ENCODE assay signal across 19 cellular contexts in the genomic region with DNA sequence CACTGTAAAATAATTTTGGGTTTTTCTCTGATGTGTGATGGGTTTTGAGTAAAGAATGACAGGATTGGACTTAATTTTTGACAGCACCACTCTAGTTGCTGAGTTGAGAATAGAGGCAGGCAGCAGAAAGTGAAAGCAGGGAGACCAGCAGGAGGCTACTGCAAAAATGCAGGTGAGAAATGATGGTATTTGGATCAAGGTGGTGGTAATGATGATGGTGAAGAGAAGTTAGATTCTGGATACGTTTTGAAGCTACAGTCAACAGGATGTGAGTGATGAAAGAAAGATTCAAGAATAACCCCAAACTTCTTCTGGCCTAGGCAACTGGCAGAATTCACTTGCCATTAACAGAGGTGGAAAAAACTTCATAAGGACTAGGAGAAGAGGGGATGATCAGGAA. TPM values are rescaled to one million over a fixed set of nuclear protein-coding genes. Genes with fewer than 3 reads are reported as not detected.
A peak's percentile ranks its signal among the peaks of the same experiment; 100 is the strongest.
DNase-seq lines count a peak whose midpoint lies in the region; ATAC-seq lines count a peak whose summit lies in the region.
"Had no signal": no experiment of that assay in that cellular context is flagged by ENCODE, and none has a peak within 500 bp of the region (broad histone marks: within the 10 kb centered on the region; RNA-seq: fewer than 3 reads in every experiment).

No MANE protein-coding gene starts in this region.

- no peak overlapping the region for H3K4me3 Mint-ChIP-seq in activated CD4-positive, alpha-beta T cell treated with anti-CD3 and anti-CD28 coated beads for 36 hours
- no peak overlapping the region for H3K4me3 Mint-ChIP-seq in activated naive CD4-positive, alpha-beta T cell treated with anti-CD3 and anti-CD28 coated beads for 36 hours
- H3K4me3 Mint-ChIP-seq in CD4-positive, CD25-positive, alpha-beta regulatory T cell = no peak overlapping the region
- H3K4me3 Mint-ChIP-seq in T-cell = no peak overlapping the region
- H3K4me3 Mint-ChIP-seq: B cell; CD4-positive, alpha-beta memory T cell; HFFc6 had no signal

- H3K36me3 Mint-ChIP-seq in activated CD4-positive, alpha-beta T cell treated with anti-CD3 and anti-CD28 coated beads for 36 hours (ENCODE audit: low read depth) = no peaks in the 10 kb centered on the region
- H3K36me3 Mint-ChIP-seq in activated naive CD4-positive, alpha-beta T cell treated with anti-CD3 and anti-CD28 coated beads for 36 hours (ENCODE audit: low read depth) = no peaks in the 10 kb centered on the region
- no peaks in the 10 kb centered on the region for H3K36me3 Mint-ChIP-seq in CD4-positive, CD25-positive, alpha-beta regulatory T cell
- H3K36me3 Mint-ChIP-seq in T-cell = no peaks in the 10 kb centered on the region
- H3K36me3 Mint-ChIP-seq: CD4-positive, alpha-beta memory T cell had no signal

- no peaks in the 10 kb centered on the region for H3K9me3 Mint-ChIP-seq in activated CD4-positive, alpha-beta T cell treated with anti-CD3 and anti-CD28 coated beads for 36 hours (ENCODE audit: low read depth)
- H3K9me3 Mint-ChIP-seq in activated naive CD4-positive, alpha-beta T cell treated with anti-CD3 and anti-CD28 coated beads for 36 hours = no peaks in the 10 kb centered on the region
- H3K9me3 Mint-ChIP-seq in CD4-positive, CD25-positive, alpha-beta regulatory T cell = peaks cover 0 to 3% (median 0%) of the 10 kb centered on the region in 7 donors
- peaks cover 0 to 4% (median 3%) of the 10 kb centered on the region in 3 donors for H3K9me3 Mint-ChIP-seq in T-cell
- H3K9me3 Mint-ChIP-seq: HFFc6 had no signal

- H3K27me3 ChIP-seq in CD4-positive, CD25-positive, alpha-beta regulatory T cell (ENCODE audit: control insufficient read depth, insufficient read depth, low read length) = peaks cover 4% of the 10 kb centered on the region
- H3K27me3 ChIP-seq: BLaER1 had no signal

- DNase-seq in activated CD4-positive, alpha-beta T cell treated with anti-CD3 and anti-CD28 coated beads for 36 hours = no peak
- no peak for DNase-seq in activated CD4-positive, alpha-beta T cell treated with anti-CD3 and anti-CD28 coated beads, Interleukin-2, amount 50 U/mL, for 48 hours
- peak; percentile 29 for DNase-seq in activated naive CD4-positive, alpha-beta T cell treated with anti-CD3 and anti-CD28 coated beads for 36 hours
- DNase-seq in activated naive CD4-positive, alpha-beta T cell treated with anti-CD3 and anti-CD28 coated beads, Interleukin-2, amount 50 U/mL, for 16 hours = no peak
- DNase-seq in CD4-positive, CD25-positive, alpha-beta regulatory T cell = peak in 1 of 3 donors; percentile 25
- peak in 8 of 34 experiments; percentile 3 to 47 (median 8) for DNase-seq in T-cell
- DNase-seq in superior temporal gyrus (ENCODE audit: extremely low spot score) = no peak
- DNase-seq: Caco-2; CD4-positive, alpha-beta memory T cell; DMS153; DND-41; GOT3; HFFc6 had no signal

- CTCF ChIA-PET in activated CD4-positive, alpha-beta T cell treated with anti-CD3 and anti-CD28 coated beads for 36 hours (lab: Charles Lee) = no interaction called here
- CTCF ChIA-PET in activated naive CD4-positive, alpha-beta T cell treated with anti-CD3 and anti-CD28 coated beads for 36 hours (lab: Charles Lee) = interaction anchor here (1.5 kb wide), 1 partner anchor 15 kb away, joined by 3 read pairs; the partner anchor contains the start of gene AK5
- CTCF ChIA-PET in T-cell (lab: Charles Lee) = no interaction called here

- no peak overlapping the region for H3K27ac ChIP-seq in CD4-positive, CD25-positive, alpha-beta regulatory T cell (ENCODE audit: insufficient read depth, low read length, poor library complexity, severe bottlenecking)
- H3K27ac ChIP-seq: 22Rv1, BLaER1, C4-2B had no signal

- intact Hi-C loops in activated CD4-positive, alpha-beta T cell treated with anti-CD3 and anti-CD28 coated beads for 36 hours (cut with DNase I, micrococcal nuclease) = no loop called here
- intact Hi-C loops in activated naive CD4-positive, alpha-beta T cell treated with anti-CD3 and anti-CD28 coated beads for 36 hours (cut with micrococcal nuclease) = loop anchor here (1.0 kb wide), 1 partner anchor 48 kb away; the partner anchor contains the start of gene PIGK

- no peaks in the 10 kb centered on the region for H3K36me3 ChIP-seq in CD4-positive, CD25-positive, alpha-beta regulatory T cell (ENCODE audit: control insufficient read depth, insufficient read depth, low read length)
- H3K36me3 ChIP-seq: BLaER1, HAP-1 had no signal

- H3K4me3 ChIP-seq in CD4-positive, CD25-positive, alpha-beta regulatory T cell (ENCODE audit: low read depth, low read length) = no peak overlapping the region
- H3K4me3 ChIP-seq: BLaER1, HAP-1 had no signal

- no peaks in the 10 kb centered on the region for H3K9me3 ChIP-seq in CD4-positive, CD25-positive, alpha-beta regulatory T cell (ENCODE audit: control insufficient read depth in 2 of 2, low read length in 2 of 2)
- H3K9me3 ChIP-seq: BLaER1, Caco-2, HAP-1 had no signal

- POLR2A ChIA-PET in activated CD4-positive, alpha-beta T cell treated with anti-CD3 and anti-CD28 coated beads for 36 hours (lab: Charles Lee) = no interaction called here
- POLR2A ChIA-PET in T-cell (lab: Charles Lee) = no interaction called here

- peaks cover 3% of the 10 kb centered on the region for H3K4me1 Mint-ChIP-seq in activated CD4-positive, alpha-beta T cell treated with anti-CD3 and anti-CD28 coated beads for 36 hours
- H3K4me1 Mint-ChIP-seq in activated naive CD4-positive, alpha-beta T cell treated with anti-CD3 and anti-CD28 coated beads for 36 hours (ENCODE audit: low read depth) = peaks cover 3% of the 10 kb centered on the region
- H3K4me1 Mint-ChIP-seq in CD4-positive, CD25-positive, alpha-beta regulatory T cell = peaks cover 0 to 6% (median under 1%) of the 10 kb centered on the region in 4 donors
- H3K4me1 Mint-ChIP-seq in T-cell = peaks cover 0 to 12% (median 0%) of the 10 kb centered on the region in 3 donors
- H3K4me1 Mint-ChIP-seq: B cell; CD4-positive, alpha-beta memory T cell had no signal

- H3K27me3 Mint-ChIP-seq in activated CD4-positive, alpha-beta T cell treated with anti-CD3 and anti-CD28 coated beads for 36 hours = no peaks in the 10 kb centered on the region
- no peaks in the 10 kb centered on the region for H3K27me3 Mint-ChIP-seq in activated naive CD4-positive, alpha-beta T cell treated with anti-CD3 and anti-CD28 coated beads for 36 hours (ENCODE audit: low read depth)
- H3K27me3 Mint-ChIP-seq in CD4-positive, CD25-positive, alpha-beta regulatory T cell = peaks cover 6% of the 10 kb centered on the region
- H3K27me3 Mint-ChIP-seq in T-cell = no peaks in the 10 kb centered on the region
- H3K27me3 Mint-ChIP-seq: CD4-positive, alpha-beta memory T cell had no signal

- ATAC-seq in activated CD4-positive, alpha-beta T cell treated with anti-CD3 and anti-CD28 coated beads for 36 hours = peak; percentile 61
- ATAC-seq in CD4-positive, CD25-positive, alpha-beta regulatory T cell (ENCODE audit: low read depth in 2 of 2) = peak; percentile 34 to 42
- ATAC-seq in T-cell (replicated peaks in 1 of 4) (peak in 3 of 4 experiments; percentile 46 to 82 (median 65)), HG03469 (IDR thresholded peaks at IDR 0.05; ENCODE audit: unreplicated experiment) (no peak)

- H3K27ac Mint-ChIP-seq in activated CD4-positive, alpha-beta T cell treated with anti-CD3 and anti-CD28 coated beads for 36 hours = no peak overlapping the region
- no peak overlapping the region for H3K27ac Mint-ChIP-seq in activated naive CD4-positive, alpha-beta T cell treated with anti-CD3 and anti-CD28 coated beads for 36 hours
- H3K27ac Mint-ChIP-seq in CD4-positive, CD25-positive, alpha-beta regulatory T cell = no peak overlapping the region
- no peak overlapping the region for H3K27ac Mint-ChIP-seq in T-cell
- H3K27ac Mint-ChIP-seq: B cell; CD4-positive, alpha-beta memory T cell; HFFc6 had no signal

- H3K4me1 ChIP-seq in CD4-positive, CD25-positive, alpha-beta regulatory T cell (ENCODE audit: control insufficient read depth, insufficient read depth, low read length, poor library complexity, severe bottlenecking) = no peaks in the 10 kb centered on the region
- H3K4me1 ChIP-seq: BLaER1, Caco-2, HAP-1 had no signal

RNA-seq across cellular contexts. Expression of gene AK5, which starts 14.8 kb away (rescaled TPM):
- 1 to 10 TPM; 9.9 TPM for total RNA-seq in activated CD4-positive, alpha-beta T cell treated with anti-CD3 and anti-CD28 coated beads for 36 hours
- total RNA-seq in activated naive CD4-positive, alpha-beta T cell treated with anti-CD3 and anti-CD28 coated beads for 36 hours = 1 to 10 TPM; 7.0 to 9.1 TPM
- total RNA-seq in CD4-positive, CD25-positive, alpha-beta regulatory T cell = 7.3 TPM
- 10 to 100 TPM in 2 of 4 donors, 1 to 10 TPM in 2; 8.9 to 22.5 (median 14.2) TPM for polyA plus RNA-seq in CD4-positive, CD25-positive, alpha-beta regulatory T cell
- 10 to 100 TPM; 13.9 to 29.2 (median 26.3) TPM for total RNA-seq in T-cell
- total RNA-seq: B cell, Caco-2 had no signal

RNA-seq across cellular contexts. Expression of gene PIGK, which starts 47.8 kb away (rescaled TPM):
- 10 to 100 TPM; 19.3 to 19.7 TPM for total RNA-seq in activated CD4-positive, alpha-beta T cell treated with anti-CD3 and anti-CD28 coated beads for 36 hours
- 10 to 100 TPM; 27.3 to 30.8 TPM for total RNA-seq in activated naive CD4-positive, alpha-beta T cell treated with anti-CD3 and anti-CD28 coated beads for 36 hours
- 18.4 TPM for total RNA-seq in CD4-positive, CD25-positive, alpha-beta regulatory T cell
- 10 to 100 TPM; 55.4 to 68.9 (median 56.3) TPM for polyA plus RNA-seq in CD4-positive, CD25-positive, alpha-beta regulatory T cell
- 10 to 100 TPM; 17.9 to 23.9 (median 21.2) TPM for total RNA-seq in T-cell
